ENCODE assay signal across 10 cellular contexts in genomic region chr18:62426191-62426488, GRCh38.
A peak's percentile ranks its signal among the peaks of the same experiment; 100 is the strongest.
DNase-seq lines count a peak whose midpoint lies in the region; ATAC-seq and TF ChIP-seq lines count a peak whose summit lies in the region.
"Had no signal": no experiment of that assay in that cellular context is flagged by ENCODE, and none has a peak within 500 bp of the region (broad histone marks: within the 10 kb centered on the region; RNA-seq: fewer than 3 reads in every experiment).

No MANE protein-coding gene starts in this region.

- H3K9me3 ChIP-seq in PC-3 (ENCODE audit: low read length) (no peaks in the 10 kb centered on the region), gastroesophageal sphincter (no peaks in the 10 kb centered on the region), gastrocnemius medialis (no peaks in the 10 kb centered on the region)
- H3K9me3 ChIP-seq: Peyer's patch, uterus had no signal

- no peak for TF ChIP-seq POLR2A in gastroesophageal sphincter (IDR thresholded peaks at IDR 0.05)
- TF ChIP-seq POLR2A in gastrocnemius medialis (IDR thresholded peaks at IDR 0.05): no peak

- CTCF ChIA-PET in activated CD8-positive, alpha-beta memory T cell treated with anti-CD3 and anti-CD28 coated beads, Interleukin-2, amount 10 ng/mL, durations not matched to agents 7 days and 5 days (lab: Charles Lee): interaction anchor here (0.8 to 3.3 kb wide), 40 partner anchors 9 to 556 kb away, joined by 3 to 50 read pairs (median 5); partner anchors contain the start of genes TNFRSF11A and ZCCHC2
- CTCF ChIA-PET in PC-3 (lab: Charles Lee): interaction anchor here (0.6 to 1.2 kb wide), 9 partner anchors 25 to 140 kb away, joined by 3 to 9 read pairs (median 5); no protein-coding TSS in a partner anchor

- POLR2A ChIA-PET in PC-3 (lab: Charles Lee; ENCODE audit: unreplicated experiment): no interaction called here

- H3K27me3 Mint-ChIP-seq in activated CD8-positive, alpha-beta memory T cell treated with anti-CD3 and anti-CD28 coated beads, Interleukin-2, amount 10 ng/mL, durations not matched to agents 7 days and 5 days: peaks cover 2% of the 10 kb centered on the region

- H2AFZ ChIP-seq in PC-3 (ENCODE audit: low read length): peak overlapping the region; percentile 12; the same call in 1 of the 2 replicates

- no peaks in the 10 kb centered on the region for H4K20me1 ChIP-seq in PC-3 (ENCODE audit: low read length)

- peak overlapping the region; percentile 35 for H3K27ac Mint-ChIP-seq in activated CD8-positive, alpha-beta memory T cell treated with anti-CD3 and anti-CD28 coated beads, Interleukin-2, amount 10 ng/mL, durations not matched to agents 7 days and 5 days

- H3K36me3 Mint-ChIP-seq in activated CD8-positive, alpha-beta memory T cell treated with anti-CD3 and anti-CD28 coated beads, Interleukin-2, amount 10 ng/mL, durations not matched to agents 7 days and 5 days: peaks cover 14% of the 10 kb centered on the region

- H3K4me1 Mint-ChIP-seq in activated CD8-positive, alpha-beta memory T cell treated with anti-CD3 and anti-CD28 coated beads, Interleukin-2, amount 10 ng/mL, durations not matched to agents 7 days and 5 days: peaks cover 42% of the 10 kb centered on the region

- intact Hi-C loops in PC-3 (cut with micrococcal nuclease) (no loop called here), gastrocnemius medialis (cut with DNase I; ENCODE audit: low total_unique reads) (no loop called here)

- no peaks in the 10 kb centered on the region for H3F3A ChIP-seq in PC-3 (ENCODE audit: low read length, unreplicated experiment)

- TF ChIP-seq EP300 in gastroesophageal sphincter (IDR thresholded peaks at IDR 0.05): no peak

- in situ Hi-C loops in gastrocnemius medialis (cut with MboI; ENCODE audit: low sequenced_read_pairs in 4 of 4): loop anchor here in 2 of 4 donors (5.0 kb wide), 3 partner anchors 91 to 156 kb away; no protein-coding TSS in a partner anchor

- TF ChIP-seq CTCF in PC-3 (conservative IDR thresholded peaks at IDR 0.05; ENCODE audit: low read depth, low read length): no peak
- TF ChIP-seq CTCF in gastroesophageal sphincter (IDR thresholded peaks at IDR 0.05): no peak
- TF ChIP-seq CTCF in gastrocnemius medialis (IDR thresholded peaks at IDR 0.05 in 4 of 5, conservative IDR thresholded peaks at IDR 0.05 in 1 of 5): no peak

- H3K4me2 ChIP-seq in PC-3 (ENCODE audit: low read length): peak overlapping the region; percentile 81; the same call in 1 of the 2 replicates

- H3K4me3 ChIP-seq in PC-3 (ENCODE audit: low read length) (no peak overlapping the region), gastroesophageal sphincter (no peak overlapping the region), gastrocnemius medialis (peak overlapping the region in 1 of 4 donors; percentile 48)
- H3K4me3 ChIP-seq: Peyer's patch had no signal

- DNase-seq in activated CD8-positive, alpha-beta memory T cell treated with anti-CD3 and anti-CD28 coated beads, Interleukin-2, amount 10 ng/mL, durations not matched to agents 7 days and 5 days: peak; percentile 37
- DNase-seq in activated CD8-positive, alpha-beta memory T cell treated with anti-CD3 and anti-CD28 coated beads for 24 hours: no peak
- DNase-seq in PC-3: no peak
- peak in 1 of 2 donors; percentile 51 for DNase-seq in gastrocnemius medialis
- DNase-seq in COLO829 (ENCODE audit: low spot score): no peak
- no peak for DNase-seq in hippocampal formation (lab: John Stamatoyannopoulos, UW)
- DNase-seq in NK-92 (lab: John Stamatoyannopoulos, UW; ENCODE audit: unreplicated experiment): no peak

- H3K9me3 Mint-ChIP-seq in activated CD8-positive, alpha-beta memory T cell treated with anti-CD3 and anti-CD28 coated beads, Interleukin-2, amount 10 ng/mL, durations not matched to agents 7 days and 5 days (ENCODE audit: low read depth): peaks cover 6% of the 10 kb centered on the region

- no peaks in the 10 kb centered on the region for H3K27me3 ChIP-seq in PC-3 (ENCODE audit: low read length)
- no peaks in the 10 kb centered on the region for H3K27me3 ChIP-seq in gastroesophageal sphincter
- no peaks in the 10 kb centered on the region for H3K27me3 ChIP-seq in gastrocnemius medialis
- H3K27me3 ChIP-seq: Peyer's patch, uterus had no signal

- no TSS peak for BruUV-seq in PC-3 (replicated peaks; lab: Mats Ljungman, UMichigan)

- no peaks in the 10 kb centered on the region; the same call in 1 of the 2 replicates for H3K9me2 ChIP-seq in PC-3 (replicated peaks; ENCODE audit: low read length)

- no peak overlapping the region for H3K4me3 Mint-ChIP-seq in activated CD8-positive, alpha-beta memory T cell treated with anti-CD3 and anti-CD28 coated beads, Interleukin-2, amount 10 ng/mL, durations not matched to agents 7 days and 5 days

- H3K9ac ChIP-seq in PC-3 (ENCODE audit: low read length): no peak overlapping the region

- H3K4me1 ChIP-seq in PC-3 (ENCODE audit: insufficient read depth, low read length) (peaks cover 19% of the 10 kb centered on the region), gastroesophageal sphincter (peaks cover 0 to 19% (median 4%) of the 10 kb centered on the region in 3 donors), gastrocnemius medialis (peaks cover 23 to 25% of the 10 kb centered on the region in 2 donors)
- H3K4me1 ChIP-seq: uterus had no signal

- H3K27ac ChIP-seq in PC-3 (ENCODE audit: low read length) (no peak overlapping the region), gastroesophageal sphincter (peak overlapping the region in 3 of 4 donors; percentile 28 to 86 (median 81)), gastrocnemius medialis (peak overlapping the region; percentile 85 to 97 (median 96))

- H3K36me3 ChIP-seq in PC-3 (ENCODE audit: low read depth, low read length) (no peaks in the 10 kb centered on the region), gastroesophageal sphincter (no peaks in the 10 kb centered on the region), gastrocnemius medialis (no peaks in the 10 kb centered on the region)
- H3K36me3 ChIP-seq: Peyer's patch, uterus had no signal

- ATAC-seq in activated CD8-positive, alpha-beta memory T cell treated with anti-CD3 and anti-CD28 coated beads, Interleukin-2, amount 10 ng/mL, durations not matched to agents 7 days and 5 days: no peak
- ATAC-seq in PC-3 (no peak), gastroesophageal sphincter (no peak), gastrocnemius medialis (peak; percentile 35 to 46)

- WGBS in gastroesophageal sphincter (ENCODE audit: low coverage in 1 of 2), 2 donors: 40 to 61% methylated on average over 3 of the region's 3 CpGs

- no peaks in the 10 kb centered on the region for H3K79me2 ChIP-seq in PC-3 (ENCODE audit: low read length)

Comparison
In these comparisons a context has a peak if more than half of its experiments do, and no peak if none do; other contexts are left out.
1. ATAC-seq: peak in gastrocnemius medialis (2 of 2); none in activated CD8-positive, alpha-beta memory T cell treated with anti-CD3 and anti-CD28 coated beads, Interleukin-2, amount 10 ng/mL, durations not matched to agents 7 days and 5 days (single experiment), PC-3 (single experiment) and gastroesophageal sphincter (single experiment).